ENCODE assay signal across 8 cellular contexts in genomic region chr12:104740668-104741067, GRCh38.
A peak's percentile ranks its signal among the peaks of the same experiment; 100 is the strongest.
DNase-seq lines count a peak whose midpoint lies in the region; ATAC-seq and TF ChIP-seq lines count a peak whose summit lies in the region.

No MANE protein-coding gene starts in this region.

- no peaks in the 10 kb centered on the region for H3K36me3 ChIP-seq in CD4-positive, CD25-positive, alpha-beta regulatory T cell (ENCODE audit: control insufficient read depth, insufficient read depth, low read length)
- no peaks in the 10 kb centered on the region for H3K36me3 ChIP-seq in tibial nerve
- no peaks in the 10 kb centered on the region for H3K36me3 ChIP-seq in brain microvascular endothelial cell (replicated peaks)
- no peaks in the 10 kb centered on the region for H3K36me3 ChIP-seq in SJCRH30

- peak in 1 of 2 donors; percentile 65 for TF ChIP-seq EP300 in tibial nerve (IDR thresholded peaks at IDR 0.05)

- H3K9me3 ChIP-seq in CD4-positive, CD25-positive, alpha-beta regulatory T cell (ENCODE audit: control insufficient read depth in 2 of 2, low read length in 2 of 2), result no peaks in the 10 kb centered on the region
- H3K9me3 ChIP-seq in tibial nerve (no peaks in the 10 kb centered on the region), SJCRH30 (replicated peaks) (no peaks in the 10 kb centered on the region)

- in situ Hi-C loops in brain microvascular endothelial cell (cut with HindIII; ENCODE audit: low pct_ligation_motif_present, low sequenced_read_pairs), result no loop called here

- peak overlapping the region; percentile 70 for H3K27ac ChIP-seq in CD4-positive, CD25-positive, alpha-beta regulatory T cell (ENCODE audit: insufficient read depth, low read length, poor library complexity, severe bottlenecking)
- H3K27ac ChIP-seq in tibial nerve (peak overlapping the region in 3 of 4 donors; percentile 42 to 63 (median 43)), brain microvascular endothelial cell (no peak overlapping the region), SJCRH30 (no peak overlapping the region)

- peaks cover 55 to 95% (median 76%) of the 10 kb centered on the region in 4 donors for H3K4me1 Mint-ChIP-seq in CD4-positive, CD25-positive, alpha-beta regulatory T cell
- peaks cover 79% of the 10 kb centered on the region for H3K4me1 Mint-ChIP-seq in brain
- peaks cover 32% of the 10 kb centered on the region for H3K4me1 Mint-ChIP-seq in glutamatergic neuron (ENCODE audit: low read depth, unreplicated experiment)

- no peaks in the 10 kb centered on the region for H3K27me3 Mint-ChIP-seq in CD4-positive, CD25-positive, alpha-beta regulatory T cell
- H3K27me3 Mint-ChIP-seq in brain (no peaks in the 10 kb centered on the region), glutamatergic neuron (ENCODE audit: unreplicated experiment) (peaks cover 3% of the 10 kb centered on the region)

- 73 to 80% methylated on average over 6 of the region's 6 CpGs for WGBS in tibial nerve, 2 donors

- peaks cover 14% of the 10 kb centered on the region for H3K36me3 Mint-ChIP-seq in CD4-positive, CD25-positive, alpha-beta regulatory T cell
- H3K36me3 Mint-ChIP-seq in brain (no peaks in the 10 kb centered on the region), glutamatergic neuron (ENCODE audit: unreplicated experiment) (no peaks in the 10 kb centered on the region)

- TF ChIP-seq CTCF in brain (conservative IDR thresholded peaks at IDR 0.05), result no peak
- TF ChIP-seq CTCF in tibial nerve (IDR thresholded peaks at IDR 0.05), result no peak
- TF ChIP-seq CTCF in brain microvascular endothelial cell (IDR thresholded peaks at IDR 0.05; ENCODE audit: low read depth, low read length, missing control alignments), result no peak
- no peak for TF ChIP-seq CTCF in glutamatergic neuron (IDR thresholded peaks at IDR 0.05; ENCODE audit: partially characterized antibody, unreplicated experiment)

- ATAC-seq in CD4-positive, CD25-positive, alpha-beta regulatory T cell (ENCODE audit: low read depth in 2 of 2), result peak; percentile 37 to 50
- peak; percentile 78 for ATAC-seq in GM19351 (IDR thresholded peaks at IDR 0.05; ENCODE audit: unreplicated experiment)
- ATAC-seq in HG03342 (IDR thresholded peaks at IDR 0.05; ENCODE audit: unreplicated experiment), result peak; percentile 81

- no peaks in the 10 kb centered on the region for H3K9me3 Mint-ChIP-seq in CD4-positive, CD25-positive, alpha-beta regulatory T cell
- H3K9me3 Mint-ChIP-seq in brain (peaks cover 0 to 10% (median 3%) of the 10 kb centered on the region in 5 experiments), glutamatergic neuron (ENCODE audit: unreplicated experiment) (peaks cover 10% of the 10 kb centered on the region)

- H3K4me3 ChIP-seq in CD4-positive, CD25-positive, alpha-beta regulatory T cell (ENCODE audit: low read depth, low read length), result peak overlapping the region; percentile 53
- H3K4me3 ChIP-seq in tibial nerve (no peak overlapping the region), brain microvascular endothelial cell (ENCODE audit: low read depth, low read length) (no peak overlapping the region), SJCRH30 (no peak overlapping the region)

- H3K27me3 ChIP-seq in CD4-positive, CD25-positive, alpha-beta regulatory T cell (ENCODE audit: control insufficient read depth, insufficient read depth, low read length), result no peaks in the 10 kb centered on the region
- H3K27me3 ChIP-seq in tibial nerve (no peaks in the 10 kb centered on the region), brain microvascular endothelial cell (replicated peaks) (no peaks in the 10 kb centered on the region), SJCRH30 (no peaks in the 10 kb centered on the region)

- peaks cover 60% of the 10 kb centered on the region for H3K4me1 ChIP-seq in CD4-positive, CD25-positive, alpha-beta regulatory T cell (ENCODE audit: control insufficient read depth, insufficient read depth, low read length, poor library complexity, severe bottlenecking)
- peaks cover 0 to 43% (median 14%) of the 10 kb centered on the region in 4 donors for H3K4me1 ChIP-seq in tibial nerve
- peaks cover 36% of the 10 kb centered on the region for H3K4me1 ChIP-seq in SJCRH30

- peak in 1 of 3 donors; percentile 69 for DNase-seq in CD4-positive, CD25-positive, alpha-beta regulatory T cell
- DNase-seq in tibial nerve (ENCODE audit: low spot score in 2 of 2), result no peak
- DNase-seq in brain microvascular endothelial cell, result no peak
- DNase-seq in SJCRH30, result no peak
- DNase-seq in glutamatergic neuron, result no peak

- H3K27ac Mint-ChIP-seq in CD4-positive, CD25-positive, alpha-beta regulatory T cell, result peak overlapping the region; percentile 88 to 98 (median 91)
- H3K27ac Mint-ChIP-seq in brain (peak overlapping the region in 4 of 5 experiments; percentile 79 to 97 (median 88)), glutamatergic neuron (ENCODE audit: unreplicated experiment) (no peak overlapping the region)

- peak overlapping the region; percentile 37 to 82 (median 52) for H3K4me3 Mint-ChIP-seq in CD4-positive, CD25-positive, alpha-beta regulatory T cell
- H3K4me3 Mint-ChIP-seq in brain (no peak overlapping the region), glutamatergic neuron (ENCODE audit: unreplicated experiment) (no peak overlapping the region)

- TF ChIP-seq POLR2A in tibial nerve (IDR thresholded peaks at IDR 0.05), result no peak

Comparison
In these comparisons a context has a peak if more than half of its experiments do, and no peak if none do; other contexts are left out.
1. H3K27ac ChIP-seq: peak in CD4-positive, CD25-positive, alpha-beta regulatory T cell (single experiment) and tibial nerve (3 of 4); none in brain microvascular endothelial cell (single experiment) and SJCRH30 (single experiment).
2. H3K4me3 Mint-ChIP-seq: peak in CD4-positive, CD25-positive, alpha-beta regulatory T cell (4 of 4); none in brain (0 of 5) and glutamatergic neuron (single experiment).
3. Peak in every context shown above with its lines, with median percentiles within 50 percentile points of each other: ATAC-seq.